ENCODE assay signal across 9 cellular contexts in the genomic region with DNA sequence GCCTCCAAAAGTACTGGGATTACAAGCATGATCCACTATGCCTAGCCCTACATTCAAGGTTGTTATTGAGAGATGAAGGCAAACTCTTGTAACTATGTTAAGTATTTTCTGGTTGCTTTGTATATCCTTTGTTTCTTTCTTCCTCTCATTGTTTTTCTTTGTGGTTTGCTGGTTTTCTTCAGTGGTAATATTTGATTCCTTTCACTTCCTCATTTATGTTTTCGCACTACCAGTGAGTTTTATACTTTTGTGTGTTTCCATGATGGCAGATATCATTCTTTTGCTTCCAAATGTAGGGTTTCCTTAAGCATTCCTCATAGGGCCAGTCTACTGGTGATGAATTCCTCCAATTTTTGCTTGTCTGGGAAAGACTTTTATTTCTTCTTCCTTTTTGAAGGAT.
DNase-seq lines count a peak whose midpoint lies in the region; ATAC-seq and TF ChIP-seq lines count a peak whose summit lies in the region.
"Had no signal": no experiment of that assay in that cellular context is flagged by ENCODE, and none has a peak within 500 bp of the region (broad histone marks: within the 10 kb centered on the region; RNA-seq: fewer than 3 reads in every experiment).

No MANE protein-coding gene starts in this region.

- H3K4me3 ChIP-seq in effector memory CD4-positive, alpha-beta T cell (ENCODE audit: insufficient read depth, low read depth, low read length, poor library complexity, severe bottlenecking): no peak overlapping the region
- H3K4me3 ChIP-seq in MG63: no peak overlapping the region

- peaks cover 41% of the 10 kb centered on the region for H3K4me1 Mint-ChIP-seq in WTC11

- no peaks in the 10 kb centered on the region for H3K27me3 Mint-ChIP-seq in WTC11 (ENCODE audit: low read depth)

- H3K4me3 Mint-ChIP-seq in WTC11: no peak overlapping the region

- peaks cover 7% of the 10 kb centered on the region for H3K9me3 ChIP-seq in effector memory CD4-positive, alpha-beta T cell (ENCODE audit: control insufficient read depth, low read length)
- H3K9me3 ChIP-seq in MG63: peaks cover 20% of the 10 kb centered on the region

- no peak for TF ChIP-seq CTCF in WTC11 (IDR thresholded peaks at IDR 0.05)

- no peaks in the 10 kb centered on the region for H3K27me3 ChIP-seq in effector memory CD4-positive, alpha-beta T cell (replicated peaks; ENCODE audit: control insufficient read depth, insufficient read depth, low read length, poor library complexity, severe bottlenecking)
- H3K27me3 ChIP-seq in MG63: no peaks in the 10 kb centered on the region

- peaks cover 24% of the 10 kb centered on the region for H3K36me3 Mint-ChIP-seq in WTC11

- no peak for DNase-seq in effector memory CD4-positive, alpha-beta T cell
- DNase-seq in WTC11 (ENCODE audit: low spot score) (no peak), activated gamma-delta T cell treated with Interleukin-2 at 50 U/mL for 16 hours (no peak), NCI-H446 (lab: John Stamatoyannopoulos, UW) (no peak), MG63 (no peak)
- DNase-seq: NCI-H2107 had no signal

- CTCF ChIA-PET in WTC11 (lab: Charles Lee): no interaction called here

- no peak overlapping the region for H3K27ac Mint-ChIP-seq in WTC11

- H3K27ac ChIP-seq in effector memory CD4-positive, alpha-beta T cell (ENCODE audit: insufficient read depth, low read length, poor library complexity, severe bottlenecking): peak overlapping the region; percentile 24

- ATAC-seq in GM18520 (IDR thresholded peaks at IDR 0.05; ENCODE audit: unreplicated experiment) (peak; percentile 49), GM21723 (IDR thresholded peaks at IDR 0.05; ENCODE audit: unreplicated experiment) (peak; percentile 78), HG03558 (IDR thresholded peaks at IDR 0.05; ENCODE audit: extremely low read depth, unreplicated experiment) (peak; percentile 54), WTC11 (no peak)

- peaks cover 27% of the 10 kb centered on the region for H3K4me1 ChIP-seq in effector memory CD4-positive, alpha-beta T cell (ENCODE audit: control insufficient read depth, insufficient read depth, low read length, poor library complexity, severe bottlenecking)

- H3K9me3 Mint-ChIP-seq in WTC11: peaks cover 34% of the 10 kb centered on the region

- peaks cover 4% of the 10 kb centered on the region for H3K36me3 ChIP-seq in effector memory CD4-positive, alpha-beta T cell (ENCODE audit: control insufficient read depth, insufficient read depth, low read length)
- no peaks in the 10 kb centered on the region for H3K36me3 ChIP-seq in MG63

- POLR2A ChIA-PET in WTC11 (lab: Charles Lee): no interaction called here

TF ChIP-seq in WTC11, 78 proteins besides CTCF, POLR2A, EP300 and RAD21:
- TF ChIP-seq NR1H2 (CRISPR knock-in tag; IDR thresholded peaks at IDR 0.05) (no peak), NR3C1 (CRISPR knock-in tag; conservative IDR thresholded peaks at IDR 0.05; ENCODE audit: low read depth) (no peak), ZNF317 (CRISPR knock-in tag; IDR thresholded peaks at IDR 0.05; ENCODE audit: borderline replicate concordance, low read depth) (no peak), CBFB (CRISPR knock-in tag; IDR thresholded peaks at IDR 0.05; ENCODE audit: low read depth) (no peak), ATF1 (CRISPR knock-in tag; IDR thresholded peaks at IDR 0.05) (no peak), ZNF121 (CRISPR knock-in tag; IDR thresholded peaks at IDR 0.05) (no peak), IRF2 (CRISPR knock-in tag; IDR thresholded peaks at IDR 0.05; ENCODE audit: borderline replicate concordance, low read depth) (no peak)
- TF ChIP-seq, protein P1, sequence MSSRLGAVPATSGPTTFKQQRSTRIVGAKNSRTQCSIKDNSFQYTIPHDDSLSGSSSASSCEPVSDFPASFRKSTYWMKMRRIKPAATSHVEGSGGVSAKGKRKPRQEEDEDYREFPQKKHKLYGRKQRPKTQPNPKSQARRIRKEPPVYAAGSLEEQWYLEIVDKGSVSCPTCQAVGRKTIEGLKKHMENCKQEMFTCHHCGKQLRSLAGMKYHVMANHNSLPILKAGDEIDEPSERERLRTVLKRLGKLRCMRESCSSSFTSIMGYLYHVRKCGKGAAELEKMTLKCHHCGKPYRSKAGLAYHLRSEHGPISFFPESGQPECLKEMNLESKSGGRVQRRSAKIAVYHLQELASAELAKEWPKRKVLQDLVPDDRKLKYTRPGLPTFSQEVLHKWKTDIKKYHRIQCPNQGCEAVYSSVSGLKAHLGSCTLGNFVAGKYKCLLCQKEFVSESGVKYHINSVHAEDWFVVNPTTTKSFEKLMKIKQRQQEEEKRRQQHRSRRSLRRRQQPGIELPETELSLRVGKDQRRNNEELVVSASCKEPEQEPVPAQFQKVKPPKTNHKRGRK (CRISPR knock-in tag; IDR thresholded peaks at IDR 0.05; ENCODE audit: borderline replicate concordance): no peak
- TF ChIP-seq, protein P2, sequence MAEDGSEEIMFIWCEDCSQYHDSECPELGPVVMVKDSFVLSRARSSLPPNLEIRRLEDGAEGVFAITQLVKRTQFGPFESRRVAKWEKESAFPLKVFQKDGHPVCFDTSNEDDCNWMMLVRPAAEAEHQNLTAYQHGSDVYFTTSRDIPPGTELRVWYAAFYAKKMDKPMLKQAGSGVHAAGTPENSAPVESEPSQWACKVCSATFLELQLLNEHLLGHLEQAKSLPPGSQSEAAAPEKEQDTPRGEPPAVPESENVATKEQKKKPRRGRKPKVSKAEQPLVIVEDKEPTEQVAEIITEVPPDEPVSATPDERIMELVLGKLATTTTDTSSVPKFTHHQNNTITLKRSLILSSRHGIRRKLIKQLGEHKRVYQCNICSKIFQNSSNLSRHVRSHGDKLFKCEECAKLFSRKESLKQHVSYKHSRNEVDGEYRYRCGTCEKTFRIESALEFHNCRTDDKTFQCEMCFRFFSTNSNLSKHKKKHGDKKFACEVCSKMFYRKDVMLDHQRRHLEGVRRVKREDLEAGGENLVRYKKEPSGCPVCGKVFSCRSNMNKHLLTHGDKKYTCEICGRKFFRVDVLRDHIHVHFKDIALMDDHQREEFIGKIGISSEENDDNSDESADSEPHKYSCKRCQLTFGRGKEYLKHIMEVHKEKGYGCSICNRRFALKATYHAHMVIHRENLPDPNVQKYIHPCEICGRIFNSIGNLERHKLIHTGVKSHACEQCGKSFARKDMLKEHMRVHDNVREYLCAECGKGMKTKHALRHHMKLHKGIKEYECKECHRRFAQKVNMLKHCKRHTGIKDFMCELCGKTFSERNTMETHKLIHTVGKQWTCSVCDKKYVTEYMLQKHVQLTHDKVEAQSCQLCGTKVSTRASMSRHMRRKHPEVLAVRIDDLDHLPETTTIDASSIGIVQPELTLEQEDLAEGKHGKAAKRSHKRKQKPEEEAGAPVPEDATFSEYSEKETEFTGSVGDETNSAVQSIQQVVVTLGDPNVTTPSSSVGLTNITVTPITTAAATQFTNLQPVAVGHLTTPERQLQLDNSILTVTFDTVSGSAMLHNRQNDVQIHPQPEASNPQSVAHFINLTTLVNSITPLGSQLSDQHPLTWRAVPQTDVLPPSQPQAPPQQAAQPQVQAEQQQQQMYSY (CRISPR knock-in tag; IDR thresholded peaks at IDR 0.05): no peak
- TF ChIP-seq, protein P3, sequence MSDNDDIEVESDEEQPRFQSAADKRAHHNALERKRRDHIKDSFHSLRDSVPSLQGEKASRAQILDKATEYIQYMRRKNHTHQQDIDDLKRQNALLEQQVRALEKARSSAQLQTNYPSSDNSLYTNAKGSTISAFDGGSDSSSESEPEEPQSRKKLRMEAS (CRISPR knock-in tag; IDR thresholded peaks at IDR 0.05): no peak
